In the genomic region with DNA sequence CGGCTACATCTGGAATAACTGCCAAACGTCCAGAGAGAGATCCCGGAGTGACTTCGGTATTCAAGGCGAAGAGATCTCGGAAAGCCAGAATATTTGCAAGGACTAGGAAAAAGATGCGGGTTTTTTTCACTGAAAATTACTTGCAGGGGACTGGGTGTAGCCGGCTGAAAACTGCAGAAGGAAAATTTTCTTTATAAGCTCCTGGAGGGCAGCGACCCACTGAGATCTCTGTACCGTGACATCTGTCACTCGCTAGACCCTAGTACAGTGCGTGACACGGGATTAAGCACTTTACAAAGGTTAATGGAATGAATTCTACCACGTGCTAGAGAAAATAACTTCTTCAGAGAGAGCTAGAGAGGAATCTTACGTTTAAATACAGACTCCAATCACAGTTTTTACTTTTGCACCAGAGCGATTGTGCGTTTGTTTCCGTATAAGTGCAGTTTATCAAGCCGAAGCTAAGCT, we compare ENCODE assay signal across 8 cellular contexts. TPM values are rescaled to one million over a fixed set of nuclear protein-coding genes. Genes with fewer than 3 reads are reported as not detected.
A peak's percentile ranks its signal among the peaks of the same experiment; 100 is the strongest.
DNase-seq lines count a peak whose midpoint lies in the region; ATAC-seq and TF ChIP-seq lines count a peak whose summit lies in the region.

No MANE protein-coding gene starts in this region.

- no peaks in the 10 kb centered on the region for H3K27me3 ChIP-seq in lower lobe of right lung (ENCODE audit: low read depth)
- no peaks in the 10 kb centered on the region for H3K27me3 ChIP-seq in transverse colon

- H3K27me3 Mint-ChIP-seq in activated naive CD4-positive, alpha-beta T cell treated with anti-CD3 and anti-CD28 coated beads, Interleukin-2, amount 10 ng/mL, durations not matched to agents 7 days and 5 days, result peaks cover 49% of the 10 kb centered on the region

- no peak for TF ChIP-seq EP300 in transverse colon (IDR thresholded peaks at IDR 0.05; ENCODE audit: low read depth)

- no peaks in the 10 kb centered on the region for H3K9me3 Mint-ChIP-seq in activated naive CD4-positive, alpha-beta T cell treated with anti-CD3 and anti-CD28 coated beads, Interleukin-2, amount 10 ng/mL, durations not matched to agents 7 days and 5 days

- H3K9me3 ChIP-seq in lower lobe of right lung (no peaks in the 10 kb centered on the region), transverse colon (no peaks in the 10 kb centered on the region)

- CTCF ChIA-PET in activated naive CD4-positive, alpha-beta T cell treated with anti-CD3 and anti-CD28 coated beads, Interleukin-2, amount 10 ng/mL, durations not matched to agents 7 days and 5 days (lab: Charles Lee), result interaction anchor here (0.9 kb wide), 1 partner anchor 9 kb away, joined by 3 read pairs; no protein-coding TSS in a partner anchor

- peaks cover 22% of the 10 kb centered on the region for H3K4me1 Mint-ChIP-seq in activated naive CD4-positive, alpha-beta T cell treated with anti-CD3 and anti-CD28 coated beads, Interleukin-2, amount 10 ng/mL, durations not matched to agents 7 days and 5 days

- in situ Hi-C loops in astrocyte of the spinal cord (cut with HindIII; ENCODE audit: low sequenced_read_pairs) (no loop called here), transverse colon (cut with MboI; ENCODE audit: low pct_ligation_motif_present in 1 of 4, low pct_unique_long_range_greater_than_20kb in 1 of 4, low sequenced_read_pairs in 3 of 4) (loop anchor here in 3 of 4 donors (5.0 to 25.0 kb wide), 3 partner anchors 215 to 460 kb away; a partner anchor contains a TSS), G401 (cut with HindIII; ENCODE audit: low sequenced_read_pairs) (no loop called here)

- no peaks in the 10 kb centered on the region for H3K36me3 ChIP-seq in lower lobe of right lung
- H3K36me3 ChIP-seq in transverse colon, result no peaks in the 10 kb centered on the region

- H3K36me3 Mint-ChIP-seq in activated naive CD4-positive, alpha-beta T cell treated with anti-CD3 and anti-CD28 coated beads, Interleukin-2, amount 10 ng/mL, durations not matched to agents 7 days and 5 days, result no peaks in the 10 kb centered on the region

- H3K4me3 ChIP-seq in astrocyte of the spinal cord (ENCODE audit: low read depth, low read length) (peak overlapping the region; percentile 90), lower lobe of right lung (peak overlapping the region; percentile 88), transverse colon (peak overlapping the region; percentile 83 to 92 (median 87))

- H3K4me1 ChIP-seq in lower lobe of right lung (peaks cover 14% of the 10 kb centered on the region), transverse colon (peaks cover 8 to 21% (median 10%) of the 10 kb centered on the region in 4 donors)

- intact Hi-C loops in lower lobe of right lung (cut with DNase I) (no loop called here), transverse colon (cut with DNase I; ENCODE audit: low total_unique reads) (no loop called here)

- WGBS in transverse colon (ENCODE audit: low coverage in 1 of 2), 2 donors, result 0 to 3% methylated on average over 6 to 19 of the region's 19 CpGs

- TF ChIP-seq CTCF in astrocyte of the spinal cord (IDR thresholded peaks at IDR 0.05; ENCODE audit: low read depth, low read length), result no peak
- no peak for TF ChIP-seq CTCF in lower lobe of right lung (IDR thresholded peaks at IDR 0.05)
- TF ChIP-seq CTCF in transverse colon (IDR thresholded peaks at IDR 0.05), result no peak

- TF ChIP-seq POLR2A in transverse colon (IDR thresholded peaks at IDR 0.05), result no peak

- no peak overlapping the region for H3K27ac Mint-ChIP-seq in activated naive CD4-positive, alpha-beta T cell treated with anti-CD3 and anti-CD28 coated beads, Interleukin-2, amount 10 ng/mL, durations not matched to agents 7 days and 5 days

- DNase-seq in activated naive CD4-positive, alpha-beta T cell treated with anti-CD3 and anti-CD28 coated beads, Interleukin-2, amount 10 ng/mL, durations not matched to agents 7 days and 5 days, result no peak
- DNase-seq in activated naive CD4-positive, alpha-beta T cell treated with anti-CD3 and anti-CD28 coated beads, Interleukin-2, amount 50 U/mL, for 16 hours, result no peak
- DNase-seq in astrocyte of the spinal cord (ENCODE audit: low read depth, low spot score) (peak; percentile 14), lower lobe of right lung (no peak), transverse colon (no peak), NCI-H2029 (lab: John Stamatoyannopoulos, UW) (no peak), G401 (ENCODE audit: low spot score) (no peak), NAMALWA (ENCODE audit: low spot score) (no peak)

- ATAC-seq in lower lobe of right lung, result no peak

- H3K27ac ChIP-seq in lower lobe of right lung, result peak overlapping the region; percentile 90
- H3K27ac ChIP-seq in transverse colon, result peak overlapping the region; percentile 94 to 98 (median 96)

- H3K4me3 Mint-ChIP-seq in activated naive CD4-positive, alpha-beta T cell treated with anti-CD3 and anti-CD28 coated beads, Interleukin-2, amount 10 ng/mL, durations not matched to agents 7 days and 5 days, result peak overlapping the region; percentile 86

RNA-seq across cellular contexts. Expression of a gene that starts 1.1 kb away (rescaled TPM):
- total RNA-seq in lower lobe of right lung (13.6 TPM), transverse colon (100 to 1,000 TPM in 1 of 4 donors, 10 to 100 TPM in 3; 14.7 to 162 (median 28.5) TPM)
- total RNA-seq in G401 (2014; rRNA removed; shearing (Covaris generic)), result 13.7 and 14.5 TPM in 2 replicates

Comparison
In these comparisons a context has a peak if more than half of its experiments do, and no peak if none do; other contexts are left out.
1. in situ Hi-C loops: an anchor here in transverse colon (5.0 to 25.0 kb wide); none called in astrocyte of the spinal cord and G401.